Comparison of ENCODE assay signal across 20 cellular contexts in genomic region chr6:167644404-167645132, GRCh38.
A peak's percentile ranks its signal among the peaks of the same experiment; 100 is the strongest.
DNase-seq lines count a peak whose midpoint lies in the region; ATAC-seq and TF ChIP-seq lines count a peak whose summit lies in the region.
"Had no signal": no experiment of that assay in that cellular context is flagged by ENCODE, and none has a peak within 500 bp of the region (broad histone marks: within the 10 kb centered on the region; RNA-seq: fewer than 3 reads in every experiment).

No MANE protein-coding gene starts in this region.

- peak overlapping the region; percentile 55 for H2BK15ac ChIP-seq in neuronal stem cell (ENCODE audit: low read length)

- no peak overlapping the region for H4K91ac ChIP-seq in neuronal stem cell (ENCODE audit: low read depth, low read length, poor library complexity)

- H3K36me3 ChIP-seq in A673 (ENCODE audit: insufficient read depth, low read length, poor library complexity, severe bottlenecking), result no peaks in the 10 kb centered on the region
- no peaks in the 10 kb centered on the region for H3K36me3 ChIP-seq in H7 (replicated peaks; ENCODE audit: control insufficient read depth, insufficient read depth, low read length)
- no peaks in the 10 kb centered on the region for H3K36me3 ChIP-seq in neuronal stem cell (replicated peaks in 1 of 2; ENCODE audit: control insufficient read depth in 2 of 2, insufficient read depth in 2 of 2, low read length in 2 of 2)
- H3K36me3 ChIP-seq in SJCRH30, result no peaks in the 10 kb centered on the region
- H3K36me3 ChIP-seq: MG63 had no signal

- intact Hi-C loops in A673 (cut with micrococcal nuclease; ENCODE audit: unreplicated experiment) (no loop called here), left cardiac atrium (cut with DNase I) (no loop called here)

- CTCF ChIA-PET in A673 (lab: Charles Lee), result no interaction called here

- H3K27ac ChIP-seq in A673 (ENCODE audit: low read depth, low read length, poor library complexity, severe bottlenecking), result no peak overlapping the region
- no peak overlapping the region for H3K27ac ChIP-seq in neuronal stem cell (replicated peaks; ENCODE audit: low read length)
- no peak overlapping the region for H3K27ac ChIP-seq in SJCRH30
- H3K27ac ChIP-seq: A549, GM23248 had no signal

- no peak overlapping the region for H2BK5ac ChIP-seq in neuronal stem cell (ENCODE audit: low read length)

- H3K4me2 ChIP-seq in neuronal stem cell (ENCODE audit: insufficient read depth, low read length, poor library complexity, severe bottlenecking), result no peak overlapping the region
- H3K4me2 ChIP-seq: A549 had no signal

- H3K79me1 ChIP-seq in neuronal stem cell (ENCODE audit: low read depth, low read length), result no peaks in the 10 kb centered on the region

- H3K4me1 ChIP-seq in A673 (ENCODE audit: insufficient read depth, low read length, poor library complexity, severe bottlenecking), result peaks cover 23% of the 10 kb centered on the region
- peaks cover 8 to 13% of the 10 kb centered on the region in 2 donors for H3K4me1 ChIP-seq in neuronal stem cell (ENCODE audit: control insufficient read depth in 2 of 2, insufficient read depth in 1 of 2, low read depth in 1 of 2, low read length in 2 of 2)
- no peaks in the 10 kb centered on the region for H3K4me1 ChIP-seq in SJCRH30
- H3K4me1 ChIP-seq: A549 had no signal

- DNase-seq in A673 (ENCODE audit: low spot score), result peak; percentile 18
- DNase-seq in H7, result peak; percentile 70
- DNase-seq in left cardiac atrium, result no peak
- no peak for DNase-seq in neuronal stem cell (ENCODE audit: low spot score)
- DNase-seq in RPMI8226, result no peak
- DNase-seq in activated CD4-positive, alpha-beta T cell treated with anti-CD3 and anti-CD28 coated beads for 1 hour, result no peak
- no peak for DNase-seq in SJCRH30
- DNase-seq: Calu3; CD4-positive, alpha-beta T cell; DMS79; GM23248; HFFc6; MG63; NCI-H1105; NCI-H1694 treated with DMSO at 0.1 percent for 48 hours; NCI-H446 treated with DMSO at 0.1 percent for 48 hours; NCI-H748 treated with DMSO at 0.1 percent for 48 hours; SHP77 had no signal

- H2AFZ ChIP-seq in neuronal stem cell (ENCODE audit: low read length), result peak overlapping the region; percentile 29
- H2AFZ ChIP-seq: GM23248 had no signal

- no CpG with 5 or more reads among the region's 21 CpGs for WGBS in neuronal stem cell (ENCODE audit: extremely low coverage in 2 of 2, insufficient read length in 2 of 2, insufficient replicate concordance in 1 of 2), 2 donors

- H3K4me3 ChIP-seq in A673 (ENCODE audit: low read depth, low read length, poor library complexity, severe bottlenecking) (no peak overlapping the region), H7 (ENCODE audit: insufficient read depth, low read depth, low read length) (no peak overlapping the region), neuronal stem cell (ENCODE audit: low read length in 2 of 2) (no peak overlapping the region), SJCRH30 (no peak overlapping the region)
- H3K4me3 ChIP-seq: A549, GM23248, MG63 had no signal

- POLR2A ChIA-PET in A673 (lab: Charles Lee; ENCODE audit: low non-redundant PET), result no interaction called here

- no peak overlapping the region for H4K8ac ChIP-seq in neuronal stem cell (ENCODE audit: low read depth, low read length)

- no peak overlapping the region for H3K14ac ChIP-seq in neuronal stem cell (ENCODE audit: low read length)

- TF ChIP-seq CTCF in A673 (conservative IDR thresholded peaks at IDR 0.05; ENCODE audit: low read depth, low read length), result no peak

- ATAC-seq in left cardiac atrium (peak; percentile 68 to 73), HG03342 (IDR thresholded peaks at IDR 0.05; ENCODE audit: unreplicated experiment) (no peak)
- ATAC-seq: A549 had no signal

- H2BK120ac ChIP-seq in neuronal stem cell (ENCODE audit: low read depth, low read length), result no peak overlapping the region

- no peak overlapping the region for H3K23ac ChIP-seq in neuronal stem cell (ENCODE audit: low read depth, low read length, poor library complexity)

- no peak overlapping the region for H3K4ac ChIP-seq in neuronal stem cell (ENCODE audit: low read length)

- BruUV-seq in A673 (replicated peaks; lab: Mats Ljungman, UMichigan), result no TSS peak

- peak overlapping the region; percentile 5 for H3K18ac ChIP-seq in neuronal stem cell (ENCODE audit: low read length)

- H2BK12ac ChIP-seq in neuronal stem cell (ENCODE audit: low read length), result no peak overlapping the region

- H3K9ac ChIP-seq in neuronal stem cell (ENCODE audit: low read depth, low read length, poor library complexity), result no peak overlapping the region
- H3K9ac ChIP-seq: GM23248 had no signal

- no peaks in the 10 kb centered on the region for H3K9me3 ChIP-seq in A673 (ENCODE audit: low read depth, low read length, poor library complexity, severe bottlenecking)
- peaks cover 0 to 2% of the 10 kb centered on the region in 2 donors for H3K9me3 ChIP-seq in neuronal stem cell (replicated peaks in 1 of 2; ENCODE audit: control insufficient read depth in 2 of 2, insufficient read depth in 1 of 2, low read depth in 1 of 2, low read length in 2 of 2)
- no peaks in the 10 kb centered on the region for H3K9me3 ChIP-seq in SJCRH30 (replicated peaks)
- H3K9me3 ChIP-seq: A549, MG63 had no signal

- H3K27me3 ChIP-seq in A673 (replicated peaks; ENCODE audit: insufficient read depth, low read depth, low read length, poor library complexity), result no peaks in the 10 kb centered on the region
- no peaks in the 10 kb centered on the region for H3K27me3 ChIP-seq in H7 (ENCODE audit: control insufficient read depth, insufficient read depth, low read length)
- no peaks in the 10 kb centered on the region for H3K27me3 ChIP-seq in neuronal stem cell (ENCODE audit: control insufficient read depth in 3 of 3, insufficient read depth in 3 of 3, low read depth in 1 of 3, low read length in 3 of 3)
- no peaks in the 10 kb centered on the region; the same call in 1 of the 2 replicates for H3K27me3 ChIP-seq in SJCRH30
- H3K27me3 ChIP-seq: MG63 had no signal

- no peak overlapping the region for H2AK5ac ChIP-seq in neuronal stem cell (ENCODE audit: low read depth, low read length)

Comparison
In these comparisons a context has a peak if more than half of its experiments do, and no peak if none do; other contexts are left out.
1. DNase-seq: peak in A673 (single experiment) and H7 (single experiment); none in left cardiac atrium (single experiment), neuronal stem cell (single experiment), RPMI8226 (single experiment), activated CD4-positive, alpha-beta T cell treated with anti-CD3 and anti-CD28 coated beads for 1 hour (single experiment) and SJCRH30 (0 of 2).